8 cellular contexts compared by ENCODE assay signal in the genomic region with DNA sequence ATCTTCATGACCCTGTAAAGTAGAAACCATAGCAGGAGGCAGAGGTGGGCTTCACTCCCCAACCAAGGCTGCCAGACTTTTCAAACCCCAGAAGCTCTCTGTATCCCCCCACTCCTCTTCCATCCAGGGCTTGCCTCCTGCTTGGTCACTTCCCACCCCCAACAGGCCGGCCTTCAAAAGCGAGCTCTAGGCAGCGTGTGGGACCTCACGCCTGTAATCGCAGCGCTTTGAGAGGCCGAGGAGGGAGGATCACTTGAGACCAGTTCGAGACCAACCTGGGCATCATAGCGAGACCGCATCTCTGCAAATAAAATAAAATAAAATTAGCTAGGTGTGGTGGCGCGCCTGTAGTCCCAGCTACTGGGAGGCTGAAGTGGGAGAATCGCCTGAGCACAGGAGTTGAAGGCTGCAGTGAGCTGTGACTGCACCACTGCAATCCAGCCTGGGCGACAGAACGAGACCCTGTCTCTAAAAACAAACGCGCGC. TPM values are rescaled to one million over a fixed set of nuclear protein-coding genes. Genes with fewer than 3 reads are reported as not detected.
DNase-seq lines count a peak whose midpoint lies in the region; ATAC-seq and TF ChIP-seq lines count a peak whose summit lies in the region.

No MANE protein-coding gene starts in this region.

- TF ChIP-seq CTCF in liver (IDR thresholded peaks at IDR 0.05; ENCODE audit: low read depth, low read length, missing input control): no peak
- no peak for TF ChIP-seq CTCF in thoracic aorta (IDR thresholded peaks at IDR 0.05)

- H3K27me3 Mint-ChIP-seq in activated CD4-positive, alpha-beta T cell treated with anti-CD3 and anti-CD28 coated beads, Interleukin-2, amount 10 ng/mL, durations not matched to agents 24 days and 14 days: peaks cover 3% of the 10 kb centered on the region
- H3K27me3 Mint-ChIP-seq in activated naive CD8-positive, alpha-beta T cell treated with anti-CD3 and anti-CD28 coated beads, Interleukin-2, amount 50 U/mL, for 24 hours: no peaks in the 10 kb centered on the region

- H3K27me3 ChIP-seq in liver (ENCODE audit: control insufficient read depth in 4 of 4, insufficient read depth in 4 of 4, low read length in 3 of 4) (no peaks in the 10 kb centered on the region), thoracic aorta (replicated peaks; ENCODE audit: insufficient read depth) (no peaks in the 10 kb centered on the region)

- ATAC-seq in activated naive CD8-positive, alpha-beta T cell treated with anti-CD3 and anti-CD28 coated beads, Interleukin-2, amount 50 U/mL, for 24 hours: peak; percentile 1
- peak; percentile 1 for ATAC-seq in thoracic aorta (ENCODE audit: insufficient number of reproducible peaks, low FRiP score, low read depth)
- ATAC-seq in HG03342 (IDR thresholded peaks at IDR 0.05; ENCODE audit: unreplicated experiment): no peak

- no peaks in the 10 kb centered on the region for H3K9me3 Mint-ChIP-seq in activated CD4-positive, alpha-beta T cell treated with anti-CD3 and anti-CD28 coated beads, Interleukin-2, amount 10 ng/mL, durations not matched to agents 24 days and 14 days
- H3K9me3 Mint-ChIP-seq in activated naive CD8-positive, alpha-beta T cell treated with anti-CD3 and anti-CD28 coated beads, Interleukin-2, amount 50 U/mL, for 24 hours: no peaks in the 10 kb centered on the region

- DNase-seq in activated CD4-positive, alpha-beta T cell treated with anti-CD3 and anti-CD28 coated beads, Interleukin-2, amount 10 ng/mL, durations not matched to agents 24 days and 14 days: no peak
- no peak for DNase-seq in activated CD4-positive, alpha-beta T cell treated with anti-CD3 and anti-CD28 coated beads for 1 hour
- DNase-seq in activated naive CD8-positive, alpha-beta T cell treated with anti-CD3 and anti-CD28 coated beads, Interleukin-2, amount 50 U/mL, for 24 hours: peak; percentile 21
- DNase-seq in thoracic aorta (ENCODE audit: low spot score) (no peak), EL (no peak), NCI-H526 (lab: John Stamatoyannopoulos, UW) (no peak)

- no peaks in the 10 kb centered on the region for H3K9me3 ChIP-seq in liver (ENCODE audit: control insufficient read depth in 4 of 4, low read length in 3 of 4)
- no peaks in the 10 kb centered on the region for H3K9me3 ChIP-seq in thoracic aorta

- H3K36me3 ChIP-seq in liver (ENCODE audit: control insufficient read depth in 4 of 4, insufficient read depth in 3 of 4, low read depth in 1 of 4, low read length in 3 of 4) (no peaks in the 10 kb centered on the region), thoracic aorta (no peaks in the 10 kb centered on the region)

- H3K27ac ChIP-seq in liver (ENCODE audit: low read depth in 1 of 2, low read length in 2 of 2): peak overlapping the region; percentile 84 to 100
- peak overlapping the region; percentile 77 to 85 for H3K27ac ChIP-seq in thoracic aorta

- 22% methylated on average over 18 of the region's 18 CpGs for WGBS in liver

- peak overlapping the region; percentile 61 to 84 for H3K9ac ChIP-seq in liver (ENCODE audit: low read depth in 1 of 2, low read length in 2 of 2)

- H3K36me3 Mint-ChIP-seq in activated CD4-positive, alpha-beta T cell treated with anti-CD3 and anti-CD28 coated beads, Interleukin-2, amount 10 ng/mL, durations not matched to agents 24 days and 14 days (ENCODE audit: low read depth): no peaks in the 10 kb centered on the region
- H3K36me3 Mint-ChIP-seq in activated naive CD8-positive, alpha-beta T cell treated with anti-CD3 and anti-CD28 coated beads, Interleukin-2, amount 50 U/mL, for 24 hours (ENCODE audit: low read depth): peaks cover 2% of the 10 kb centered on the region

- intact Hi-C loops in activated CD4-positive, alpha-beta T cell treated with anti-CD3 and anti-CD28 coated beads, Interleukin-2, amount 10 ng/mL, durations not matched to agents 24 days and 14 days (cut with micrococcal nuclease): loop anchor here (2.0 kb wide), 1 partner anchor 95 kb away; no protein-coding TSS in a partner anchor

- H3K4me3 ChIP-seq in liver (ENCODE audit: low read depth in 1 of 3, low read length in 3 of 3): peak overlapping the region; percentile 73 to 90 (median 78)
- peak overlapping the region; percentile 94 for H3K4me3 ChIP-seq in thoracic aorta

- H3K27ac Mint-ChIP-seq in activated CD4-positive, alpha-beta T cell treated with anti-CD3 and anti-CD28 coated beads, Interleukin-2, amount 10 ng/mL, durations not matched to agents 24 days and 14 days: peak overlapping the region; percentile 90
- peak overlapping the region; percentile 88 for H3K27ac Mint-ChIP-seq in activated naive CD8-positive, alpha-beta T cell treated with anti-CD3 and anti-CD28 coated beads, Interleukin-2, amount 50 U/mL, for 24 hours

- H3K4me3 Mint-ChIP-seq in activated CD4-positive, alpha-beta T cell treated with anti-CD3 and anti-CD28 coated beads, Interleukin-2, amount 10 ng/mL, durations not matched to agents 24 days and 14 days: peak overlapping the region; percentile 91
- H3K4me3 Mint-ChIP-seq in activated naive CD8-positive, alpha-beta T cell treated with anti-CD3 and anti-CD28 coated beads, Interleukin-2, amount 50 U/mL, for 24 hours: peak overlapping the region; percentile 87

- peaks cover 19% of the 10 kb centered on the region for H3K4me1 Mint-ChIP-seq in activated CD4-positive, alpha-beta T cell treated with anti-CD3 and anti-CD28 coated beads, Interleukin-2, amount 10 ng/mL, durations not matched to agents 24 days and 14 days
- peaks cover 27% of the 10 kb centered on the region for H3K4me1 Mint-ChIP-seq in activated naive CD8-positive, alpha-beta T cell treated with anti-CD3 and anti-CD28 coated beads, Interleukin-2, amount 50 U/mL, for 24 hours

- no peak for TF ChIP-seq RAD21 in liver (IDR thresholded peaks at IDR 0.05)

- H3K4me1 ChIP-seq in liver (ENCODE audit: control insufficient read depth in 4 of 4, insufficient read depth in 4 of 4, low read length in 3 of 4) (peaks cover 0 to 33% (median 3%) of the 10 kb centered on the region in 4 donors), thoracic aorta (ENCODE audit: control insufficient read depth in 1 of 2, low read depth in 2 of 2) (peaks cover 20 to 34% of the 10 kb centered on the region in 2 donors)

TF ChIP-seq in liver, 16 proteins besides CTCF, POLR2A, EP300 and RAD21:
- TF ChIP-seq, protein P1, sequence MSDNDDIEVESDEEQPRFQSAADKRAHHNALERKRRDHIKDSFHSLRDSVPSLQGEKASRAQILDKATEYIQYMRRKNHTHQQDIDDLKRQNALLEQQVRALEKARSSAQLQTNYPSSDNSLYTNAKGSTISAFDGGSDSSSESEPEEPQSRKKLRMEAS (IDR thresholded peaks at IDR 0.05): peak; percentile 18
- no peak for TF ChIP-seq YY1 (IDR thresholded peaks at IDR 0.05)

RNA-seq across cellular contexts. Expression of a gene that starts 0.7 kb away (rescaled TPM):
- total RNA-seq in activated CD4-positive, alpha-beta T cell treated with anti-CD3 and anti-CD28 coated beads, Interleukin-2, amount 10 ng/mL, durations not matched to agents 24 days and 14 days: 69.4 and 75.0 TPM in 2 replicates
- total RNA-seq in liver: 100 to 1,000 TPM; 116 to 571 TPM
- 100 to 1,000 TPM; 377 to 973 TPM for polyA plus RNA-seq in liver
- 10 to 100 TPM; 70.1 to 77.4 TPM for total RNA-seq in thoracic aorta

RNA-seq across cellular contexts. Expression of a gene that starts 35.4 kb away (rescaled TPM):
- 48.4 and 49.2 TPM in 2 replicates for total RNA-seq in activated CD4-positive, alpha-beta T cell treated with anti-CD3 and anti-CD28 coated beads, Interleukin-2, amount 10 ng/mL, durations not matched to agents 24 days and 14 days
- 10 to 100 TPM; 13.6 to 18.8 TPM for total RNA-seq in liver
- polyA plus RNA-seq in liver: 10 to 100 TPM; 55.7 to 65.0 TPM
- total RNA-seq in thoracic aorta: 10 to 100 TPM; 36.5 to 52.4 TPM
